8 cellular contexts compared by ENCODE assay signal in the genomic region with DNA sequence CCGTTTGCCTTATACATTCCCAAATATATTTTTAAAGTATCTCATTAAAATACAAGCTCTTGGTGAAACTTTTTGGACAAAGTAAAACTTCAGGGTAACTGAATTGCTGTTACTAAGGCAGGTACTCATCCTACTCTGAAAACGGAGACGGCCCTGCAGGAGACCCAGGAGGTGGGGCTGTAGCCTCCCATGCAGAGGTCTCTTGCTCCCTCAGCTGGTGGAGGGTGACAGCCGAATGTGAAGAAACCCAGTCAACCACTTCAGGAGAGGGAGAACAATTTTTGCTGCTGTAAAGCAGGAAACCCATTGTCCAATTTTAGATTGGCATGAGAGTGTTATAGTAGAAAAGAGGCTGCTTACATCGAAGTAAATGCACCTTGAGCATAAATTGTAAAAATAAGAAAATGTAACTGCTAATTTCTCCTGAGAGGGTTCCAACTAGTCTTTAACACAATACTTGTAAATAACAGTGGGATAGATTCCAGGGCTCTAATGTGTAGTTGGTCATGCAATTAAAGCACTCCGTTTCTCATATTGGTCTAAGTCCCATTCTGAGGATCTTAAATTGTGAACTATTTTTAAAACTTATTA. TPM values are rescaled to one million over a fixed set of nuclear protein-coding genes. Genes with fewer than 3 reads are reported as not detected.
DNase-seq lines count a peak whose midpoint lies in the region; ATAC-seq and TF ChIP-seq lines count a peak whose summit lies in the region.
"Not testable (repeated sequence)": the region's sequence is repeated elsewhere in the genome, so short reads cannot be mapped to it uniquely, and the experiment has no call there.

No MANE protein-coding gene starts in this region.

- CTCF ChIA-PET in A673 (lab: Charles Lee): not testable (repeated sequence)

- ATAC-seq in GM18520 (IDR thresholded peaks at IDR 0.05; ENCODE audit: unreplicated experiment): peak; percentile 69
- peak; percentile 85 for ATAC-seq in HG02973 (IDR thresholded peaks at IDR 0.05; ENCODE audit: unreplicated experiment)
- peak; percentile 89 to 97 (median 91) for ATAC-seq in heart left ventricle

- intact Hi-C loops in A673 (cut with micrococcal nuclease; ENCODE audit: unreplicated experiment); heart left ventricle (cut with DNase I): not testable (repeated sequence)

- BruUV-seq in A673 (replicated peaks; lab: Mats Ljungman, UMichigan): not testable (repeated sequence)

- H3K9me3 ChIP-seq in A673 (ENCODE audit: low read depth, low read length, poor library complexity, severe bottlenecking); heart left ventricle: not testable (repeated sequence)

- TF ChIP-seq CTCF in A673 (conservative IDR thresholded peaks at IDR 0.05; ENCODE audit: low read depth, low read length): peak; percentile 51
- peak; percentile 27 to 53 (median 37) for TF ChIP-seq CTCF in heart left ventricle (IDR thresholded peaks at IDR 0.05)

- POLR2A ChIA-PET in A673 (lab: Charles Lee; ENCODE audit: low non-redundant PET): not testable (repeated sequence)

- H3K36me3 ChIP-seq in A673 (ENCODE audit: insufficient read depth, low read length, poor library complexity, severe bottlenecking); heart left ventricle: not testable (repeated sequence)

- peak overlapping the region; percentile 47 for H3K4me3 ChIP-seq in A673 (ENCODE audit: low read depth, low read length, poor library complexity, severe bottlenecking)
- not testable (repeated sequence) for H3K4me3 ChIP-seq in heart left ventricle

- WGBS in heart left ventricle, 4 donors: 0 to 2% (median 1%) methylated on average over 4 to 5 of the region's 6 CpGs

- DNase-seq in A673 (ENCODE audit: low spot score) (peak; percentile 88), NCI-H1930 (lab: John Stamatoyannopoulos, UW) (peak; percentile 15 to 20), T-helper 2 cell (peak in 3 of 5 experiments; percentile 22 to 50 (median 23)), heart left ventricle (peak in 4 of 5 donors; percentile 16 to 55 (median 40)), retina (peak; percentile 40)
- DNase-seq in activated naive CD8-positive, alpha-beta T cell treated with anti-CD3 and anti-CD28 coated beads, Interleukin-2, amount 50 U/mL, for 16 hours (ENCODE audit: low read depth, low spot score): peak; percentile 4

- H3K27ac ChIP-seq in A673 (ENCODE audit: low read depth, low read length, poor library complexity, severe bottlenecking); heart left ventricle: not testable (repeated sequence)

- H3K4me1 ChIP-seq in A673 (ENCODE audit: insufficient read depth, low read length, poor library complexity, severe bottlenecking); heart left ventricle: not testable (repeated sequence)

- not testable (repeated sequence) for H3K27me3 ChIP-seq in A673 (replicated peaks; ENCODE audit: insufficient read depth, low read depth, low read length, poor library complexity)
- H3K27me3 ChIP-seq in heart left ventricle: peaks cover 0 to 50% (median 4%) of the 10 kb centered on the region in 9 donors

- not testable (repeated sequence) for TF ChIP-seq POLR2A in heart left ventricle (IDR thresholded peaks at IDR 0.05)

RNA-seq across cellular contexts. Expression of gene BDP1, which starts 8.1 kb away (rescaled TPM):
- total RNA-seq in A673 (2021) (71.1 and 73.5 TPM in 2 replicates), heart left ventricle (10 to 100 TPM; 14.9 to 18.3 (median 17.6) TPM)
- polyA plus RNA-seq in heart left ventricle: 10 to 100 TPM in 1 of 2 donors, 1 to 10 TPM in 1; 9.9 to 13.9 TPM

Comparison
In these comparisons a context has a peak if more than half of its experiments do, and no peak if none do; other contexts are left out.
1. DNase-seq: peak in every context shown above with its lines; median percentile 88 in A673; 40 in retina; 40 in heart left ventricle; 23 in T-helper 2 cell; 18 in NCI-H1930; 4 in activated naive CD8-positive, alpha-beta T cell treated with anti-CD3 and anti-CD28 coated beads, Interleukin-2, amount 50 U/mL, for 16 hours.